8 cellular contexts compared by ENCODE assay signal in the genomic region with DNA sequence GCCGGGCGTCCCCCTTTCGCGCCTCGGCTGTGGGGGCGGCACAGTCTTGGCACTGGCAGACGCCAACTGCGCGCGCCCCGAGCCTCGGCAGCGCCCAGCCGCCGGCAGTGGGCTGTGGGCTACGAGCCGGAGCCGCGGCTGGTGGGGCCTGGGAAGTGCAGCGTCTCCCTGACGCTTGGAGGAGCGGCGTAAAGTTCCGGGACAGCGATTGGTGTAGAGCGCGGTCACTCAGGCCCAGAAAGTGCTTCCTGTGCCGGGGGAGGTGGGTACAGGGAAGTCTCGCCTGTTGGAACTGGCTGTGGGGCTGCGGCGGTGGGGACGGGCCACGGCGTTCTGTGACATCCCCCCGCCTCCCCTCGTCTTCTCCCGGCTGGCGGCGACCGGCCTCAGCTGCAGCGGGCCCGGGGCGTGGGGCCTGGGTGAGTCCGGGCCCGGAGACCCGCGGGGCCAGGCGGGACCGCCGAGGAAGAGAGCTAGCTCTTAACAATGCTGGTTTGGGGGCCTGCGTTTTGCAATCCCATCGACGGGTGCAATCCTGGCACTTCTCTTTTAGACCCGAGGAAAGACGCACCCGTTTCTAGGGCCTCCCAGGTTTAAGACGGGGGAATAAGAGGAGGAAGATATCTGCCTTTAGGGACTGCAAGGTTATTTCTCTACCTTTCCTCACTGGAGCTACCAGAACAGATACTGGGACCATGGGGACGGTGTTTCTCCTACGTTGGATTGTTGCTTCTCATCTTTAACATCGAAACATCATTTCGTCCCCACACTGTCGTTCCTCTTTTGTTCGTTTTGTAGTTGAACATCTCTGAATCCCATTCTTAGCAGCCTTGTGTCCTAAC. TPM values are rescaled to one million over a fixed set of nuclear protein-coding genes. Genes with fewer than 3 reads are reported as not detected.
DNase-seq lines count a peak whose midpoint lies in the region; ATAC-seq and TF ChIP-seq lines count a peak whose summit lies in the region.

A gene (minus strand): TSS at position 157 of the 842 bp plus-strand sequence. CDS start 233 bp downstream, outside the sequence.
A gene (plus strand): TSS at position 265 of the 842 bp plus-strand sequence. CDS start 4,575 bp downstream, outside the sequence.

- peaks cover 47% of the 10 kb centered on the region for H3K79me2 ChIP-seq in PC-3 (ENCODE audit: low read length)

- no peak for TF ChIP-seq RAD21 in Ishikawa (IDR thresholded peaks at IDR 0.05; ENCODE audit: low read depth)

- TF ChIP-seq CTCF in PC-3 (conservative IDR thresholded peaks at IDR 0.05; ENCODE audit: low read depth, low read length) (no peak), epithelial cell of proximal tubule (conservative IDR thresholded peaks at IDR 0.05; ENCODE audit: low read depth, low read length) (no peak)

- H3K9me2 ChIP-seq in PC-3 (replicated peaks; ENCODE audit: low read length), result no peaks in the 10 kb centered on the region

- H3K9ac ChIP-seq in PC-3 (ENCODE audit: low read length), result peak within 1 kb of the TSS; percentile 88
- peak within 1 kb of the TSS; percentile 83 to 97 for H3K9ac ChIP-seq in mucosa of rectum (ENCODE audit: low read depth in 1 of 2, low read length in 2 of 2)

- H3K4me3 ChIP-seq in PC-3 (ENCODE audit: low read length) (peak within 1 kb of the TSS; percentile 84), epithelial cell of proximal tubule (ENCODE audit: low read depth, low read length) (peak within 1 kb of the TSS; percentile 69), mucosa of rectum (ENCODE audit: low read length in 2 of 2) (peak within 1 kb of the TSS; percentile 81 to 85)

- ATAC-seq in GM21576 (IDR thresholded peaks at IDR 0.05; ENCODE audit: unreplicated experiment) (peak; percentile 99), PC-3 (peak; percentile 99)

- H2AFZ ChIP-seq in PC-3 (ENCODE audit: low read length), result peak within 1 kb of the TSS; percentile 76

- H3K27me3 ChIP-seq in PC-3 (ENCODE audit: low read length), result no peaks in the 10 kb centered on the region
- H3K27me3 ChIP-seq in mucosa of rectum (ENCODE audit: control insufficient read depth in 2 of 2, insufficient read depth in 2 of 2, low read length in 2 of 2), result no peaks in the 10 kb centered on the region

- H3K9me3 ChIP-seq in PC-3 (ENCODE audit: low read length), result no peaks in the 10 kb centered on the region
- H3K9me3 ChIP-seq in mucosa of rectum (ENCODE audit: control insufficient read depth in 2 of 2, low read length in 2 of 2), result no peaks in the 10 kb centered on the region

- H3K27ac ChIP-seq in PC-3 (ENCODE audit: low read length) (peak within 1 kb of the TSS; percentile 47), mucosa of rectum (ENCODE audit: low read depth in 2 of 2, low read length in 2 of 2) (peak within 1 kb of the TSS; percentile 89 to 93)

- H3K36me3 ChIP-seq in PC-3 (ENCODE audit: low read depth, low read length), result no peaks in the 10 kb centered on the region; the same call in 1 of the 2 replicates
- H3K36me3 ChIP-seq in mucosa of rectum (ENCODE audit: control insufficient read depth in 2 of 2, insufficient read depth in 2 of 2, low read length in 2 of 2), result peaks cover 1 to 4% of the 10 kb centered on the region in 2 donors

- POLR2A ChIA-PET in PC-3 (lab: Charles Lee; ENCODE audit: unreplicated experiment), result interaction anchor here (0.6 kb wide), 1 partner anchor 562 kb away, joined by 4 read pairs; no protein-coding TSS in a partner anchor

- intact Hi-C loops in PC-3 (cut with micrococcal nuclease), result loop anchor here (2.0 to 5.0 kb wide), 2 partner anchors 22 to 103 kb away; no protein-coding TSS in a partner anchor

- CTCF ChIA-PET in PC-3 (lab: Charles Lee), result no interaction called here

- DNase-seq in DMS53 (lab: John Stamatoyannopoulos, UW), result peak; percentile 96
- DNase-seq in PC-3, result peak; percentile 95
- DNase-seq in activated T-cell treated with anti-CD3 and anti-CD28 coated beads, Interleukin-2, amount 50 U/mL, for 1 hour, result peak; percentile 94
- DNase-seq in epithelial cell of proximal tubule (ENCODE audit: low read depth), result peak; percentile 81
- peak; percentile 95 for DNase-seq in stimulated activated CD8-positive, alpha-beta memory T cell treated with anti-CD3 and anti-CD28 coated beads, Interleukin-4, amount 100 ng/mL, for 48 hours

- no peaks in the 10 kb centered on the region for H3F3A ChIP-seq in PC-3 (ENCODE audit: low read length, unreplicated experiment)

- H3K4me1 ChIP-seq in PC-3 (ENCODE audit: insufficient read depth, low read length) (peaks cover 9% of the 10 kb centered on the region), mucosa of rectum (ENCODE audit: control insufficient read depth in 2 of 2, insufficient read depth in 2 of 2, low read length in 2 of 2) (peaks cover 6 to 11% of the 10 kb centered on the region in 2 donors)

- BruUV-seq in PC-3 (replicated peaks; lab: Mats Ljungman, UMichigan), result no TSS peak

- H4K20me1 ChIP-seq in PC-3 (ENCODE audit: low read length), result no peaks in the 10 kb centered on the region

- TF ChIP-seq EP300 in Ishikawa (IDR thresholded peaks at IDR 0.05; ENCODE audit: borderline replicate concordance), result no peak

- H3K4me2 ChIP-seq in PC-3 (ENCODE audit: low read length), result peak within 1 kb of the TSS; percentile 92

TF ChIP-seq in Ishikawa, 13 proteins besides CTCF, POLR2A, EP300 and RAD21:
- TF ChIP-seq CREB1 (IDR thresholded peaks at IDR 0.05; ENCODE audit: low read depth), result peak; percentile 75
- TF ChIP-seq, protein P1, sequence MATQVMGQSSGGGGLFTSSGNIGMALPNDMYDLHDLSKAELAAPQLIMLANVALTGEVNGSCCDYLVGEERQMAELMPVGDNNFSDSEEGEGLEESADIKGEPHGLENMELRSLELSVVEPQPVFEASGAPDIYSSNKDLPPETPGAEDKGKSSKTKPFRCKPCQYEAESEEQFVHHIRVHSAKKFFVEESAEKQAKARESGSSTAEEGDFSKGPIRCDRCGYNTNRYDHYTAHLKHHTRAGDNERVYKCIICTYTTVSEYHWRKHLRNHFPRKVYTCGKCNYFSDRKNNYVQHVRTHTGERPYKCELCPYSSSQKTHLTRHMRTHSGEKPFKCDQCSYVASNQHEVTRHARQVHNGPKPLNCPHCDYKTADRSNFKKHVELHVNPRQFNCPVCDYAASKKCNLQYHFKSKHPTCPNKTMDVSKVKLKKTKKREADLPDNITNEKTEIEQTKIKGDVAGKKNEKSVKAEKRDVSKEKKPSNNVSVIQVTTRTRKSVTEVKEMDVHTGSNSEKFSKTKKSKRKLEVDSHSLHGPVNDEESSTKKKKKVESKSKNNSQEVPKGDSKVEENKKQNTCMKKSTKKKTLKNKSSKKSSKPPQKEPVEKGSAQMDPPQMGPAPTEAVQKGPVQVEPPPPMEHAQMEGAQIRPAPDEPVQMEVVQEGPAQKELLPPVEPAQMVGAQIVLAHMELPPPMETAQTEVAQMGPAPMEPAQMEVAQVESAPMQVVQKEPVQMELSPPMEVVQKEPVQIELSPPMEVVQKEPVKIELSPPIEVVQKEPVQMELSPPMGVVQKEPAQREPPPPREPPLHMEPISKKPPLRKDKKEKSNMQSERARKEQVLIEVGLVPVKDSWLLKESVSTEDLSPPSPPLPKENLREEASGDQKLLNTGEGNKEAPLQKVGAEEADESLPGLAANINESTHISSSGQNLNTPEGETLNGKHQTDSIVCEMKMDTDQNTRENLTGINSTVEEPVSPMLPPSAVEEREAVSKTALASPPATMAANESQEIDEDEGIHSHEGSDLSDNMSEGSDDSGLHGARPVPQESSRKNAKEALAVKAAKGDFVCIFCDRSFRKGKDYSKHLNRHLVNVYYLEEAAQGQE (IDR thresholded peaks at IDR 0.05; ENCODE audit: low read depth), result no peak
- TF ChIP-seq ZBTB7A (IDR thresholded peaks at IDR 0.05; ENCODE audit: low read depth), result peak; percentile 87
- TF ChIP-seq FOXM1 (IDR thresholded peaks at IDR 0.05; ENCODE audit: borderline replicate concordance, low read depth), result no peak
- TF ChIP-seq, protein P2, sequence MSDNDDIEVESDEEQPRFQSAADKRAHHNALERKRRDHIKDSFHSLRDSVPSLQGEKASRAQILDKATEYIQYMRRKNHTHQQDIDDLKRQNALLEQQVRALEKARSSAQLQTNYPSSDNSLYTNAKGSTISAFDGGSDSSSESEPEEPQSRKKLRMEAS (IDR thresholded peaks at IDR 0.05), result peak; percentile 79
- TF ChIP-seq YY1 (IDR thresholded peaks at IDR 0.05; ENCODE audit: low read depth), result no peak
- TF ChIP-seq CEBPB (IDR thresholded peaks at IDR 0.05), result peak; percentile 71; the same call in 1 of the 2 replicates
- TF ChIP-seq TCF12 (IDR thresholded peaks at IDR 0.05; ENCODE audit: low read depth), result peak; percentile 46; the same call in 1 of the 2 replicates
- TF ChIP-seq TEAD4 (IDR thresholded peaks at IDR 0.05), result no peak
- TF ChIP-seq NFIC (IDR thresholded peaks at IDR 0.05), result no peak
- TF ChIP-seq TAF1 (IDR thresholded peaks at IDR 0.05; ENCODE audit: low read depth), result peak; percentile 73; the same call in 1 of the 2 replicates
- TF ChIP-seq, protein P3, sequence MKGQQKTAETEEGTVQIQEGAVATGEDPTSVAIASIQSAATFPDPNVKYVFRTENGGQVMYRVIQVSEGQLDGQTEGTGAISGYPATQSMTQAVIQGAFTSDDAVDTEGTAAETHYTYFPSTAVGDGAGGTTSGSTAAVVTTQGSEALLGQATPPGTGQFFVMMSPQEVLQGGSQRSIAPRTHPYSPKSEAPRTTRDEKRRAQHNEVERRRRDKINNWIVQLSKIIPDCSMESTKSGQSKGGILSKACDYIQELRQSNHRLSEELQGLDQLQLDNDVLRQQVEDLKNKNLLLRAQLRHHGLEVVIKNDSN (IDR thresholded peaks at IDR 0.05), result no peak; the same call in 1 of the 2 replicates
- TF ChIP-seq EGR1 (IDR thresholded peaks at IDR 0.05), result 0 out of 2 replicates have a peak, but pooled peaks have one; percentile 2
TF ChIP-seq in Ishikawa: peak in this region for 7.

RNA-seq across cellular contexts. Expression of the first gene that starts in this region (rescaled TPM):
- total RNA-seq in PC-3 (2014; rRNA removed) (22.6 and 29.6 TPM in 2 replicates), epithelial cell of proximal tubule (17.2 and 24.2 TPM in 2 replicates)

RNA-seq across cellular contexts. Expression of the second gene that starts in this region (rescaled TPM):
- total RNA-seq in PC-3 (2014; rRNA removed) (19.7 and 20.0 TPM in 2 replicates), epithelial cell of proximal tubule (15.8 and 38.1 TPM in 2 replicates)

Comparison
In these comparisons a context has a peak if more than half of its experiments do, and no peak if none do; other contexts are left out.
1. Peak in every context shown above with its lines: DNase-seq, ATAC-seq, H3K4me3 ChIP-seq and H3K27ac ChIP-seq.